Comparison of ENCODE assay signal across 10 cellular contexts in genomic region chr10:104308439-104308903, GRCh38. TPM values are rescaled to one million over a fixed set of nuclear protein-coding genes. Genes with fewer than 3 reads are reported as not detected.
A peak's percentile ranks its signal among the peaks of the same experiment; 100 is the strongest.
DNase-seq lines count a peak whose midpoint lies in the region; ATAC-seq and TF ChIP-seq lines count a peak whose summit lies in the region.
"Had no signal": no experiment of that assay in that cellular context is flagged by ENCODE, and none has a peak within 500 bp of the region (broad histone marks: within the 10 kb centered on the region; RNA-seq: fewer than 3 reads in every experiment).

No MANE protein-coding gene starts in this region.

- H3K9ac ChIP-seq in mammary epithelial cell (ENCODE audit: insufficient read depth, low read length), result no peak overlapping the region

- H3K79me2 ChIP-seq in mammary epithelial cell (ENCODE audit: insufficient read depth, low read length), result peaks cover 20% of the 10 kb centered on the region

- WGBS in mammary epithelial cell (ENCODE audit: low coverage, missing lambda C conversion rate), result 65% methylated on average over 4 of the region's 4 CpGs

- peak; percentile 46 for DNase-seq in activated CD4-positive, alpha-beta T cell treated with anti-CD3 and anti-CD28 coated beads for 48 hours
- no peak for DNase-seq in activated CD4-positive, alpha-beta T cell treated with anti-CD3 and anti-CD28 coated beads, Interleukin-2, amount 50 U/mL, for 1 hour
- DNase-seq in natural killer cell treated with Interleukin-12 subunit alpha and Interleukin-12 subunit beta and Interleukin-15 and Interleukin-18, amount 100 ng/mL, for 72 hours (ENCODE audit: low spot score), result no peak
- DNase-seq in NCI-H2171 treated with DMSO at 0.1 percent for 48 hours (lab: John Stamatoyannopoulos, UW), result no peak
- DNase-seq in EL, result no peak
- DNase-seq in mammary epithelial cell, result no peak
- DNase-seq: anterior cingulate cortex, kidney had no signal

- no peak overlapping the region for H2AFZ ChIP-seq in mammary epithelial cell (ENCODE audit: low read depth, low read length)

- CTCF ChIA-PET in mammary epithelial cell (lab: Charles Lee; ENCODE audit: low non-redundant PET), result interaction anchor here (0.5 kb wide), 1 partner anchor 600 kb away, joined by 4 read pairs; no protein-coding TSS in a partner anchor

- H3K9me3 ChIP-seq in mammary epithelial cell (replicated peaks; ENCODE audit: insufficient read depth, low read length), result no peaks in the 10 kb centered on the region

- peak overlapping the region; percentile 2 to 66 for H3K27ac Mint-ChIP-seq in natural killer cell treated with Interleukin-12 subunit alpha and Interleukin-12 subunit beta and Interleukin-15 and Interleukin-18, amount 100 ng/mL, for 72 hours

- H3K4me1 Mint-ChIP-seq in natural killer cell treated with Interleukin-12 subunit alpha and Interleukin-12 subunit beta and Interleukin-15 and Interleukin-18, amount 100 ng/mL, for 72 hours (ENCODE audit: low read depth in 2 of 2), result peaks cover 69 to 74% of the 10 kb centered on the region in 2 donors

- no peak overlapping the region for H3K27ac ChIP-seq in mammary epithelial cell (ENCODE audit: insufficient read depth, low read depth, low read length)

- dilution Hi-C loops in mammary epithelial cell (cut with HindIII; ENCODE audit: low sequenced_read_pairs), result no loop called here

- in situ Hi-C loops in mammary epithelial cell (cut with MboI; ENCODE audit: low sequenced_read_pairs in 2 of 2), result no loop called here

- intact Hi-C loops in mammary epithelial cell (cut with micrococcal nuclease), result no loop called here

- H4K20me1 ChIP-seq in mammary epithelial cell (ENCODE audit: insufficient read depth, low read length), result no peaks in the 10 kb centered on the region

- TF ChIP-seq CTCF in mammary epithelial cell (conservative IDR thresholded peaks at IDR 0.05 in 1 of 2, IDR thresholded peaks at IDR 0.05 in 1 of 2; ENCODE audit: extremely low read depth in 1 of 2, insufficient read depth in 1 of 2, low read depth in 1 of 2, low read length in 2 of 2), result no peak

- no peaks in the 10 kb centered on the region for H3K9me3 Mint-ChIP-seq in natural killer cell treated with Interleukin-12 subunit alpha and Interleukin-12 subunit beta and Interleukin-15 and Interleukin-18, amount 100 ng/mL, for 72 hours

- H3K4me2 ChIP-seq in mammary epithelial cell (ENCODE audit: insufficient read depth, low read depth, low read length), result no peak overlapping the region

- H3K27me3 ChIP-seq in mammary epithelial cell (ENCODE audit: insufficient read depth, low read length), result no peaks in the 10 kb centered on the region

- BruUV-seq in mammary epithelial cell (replicated peaks; lab: Mats Ljungman, UMichigan), result no TSS peak

- H3K36me3 ChIP-seq in mammary epithelial cell (ENCODE audit: insufficient read depth, low read length), result peaks cover 13% of the 10 kb centered on the region

- H3K4me3 Mint-ChIP-seq in natural killer cell treated with Interleukin-12 subunit alpha and Interleukin-12 subunit beta and Interleukin-15 and Interleukin-18, amount 100 ng/mL, for 72 hours, result peak overlapping the region; percentile 24

- H3K27me3 Mint-ChIP-seq in natural killer cell treated with Interleukin-12 subunit alpha and Interleukin-12 subunit beta and Interleukin-15 and Interleukin-18, amount 100 ng/mL, for 72 hours, result no peaks in the 10 kb centered on the region

- no peak overlapping the region for H3K4me3 ChIP-seq in mammary epithelial cell (replicated peaks in 1 of 3; ENCODE audit: insufficient read depth in 1 of 3, low read depth in 2 of 3, low read length in 3 of 3)

- ATAC-seq in GM21619 (IDR thresholded peaks at IDR 0.05; ENCODE audit: unreplicated experiment) (peak; percentile 76), HG03571 (IDR thresholded peaks at IDR 0.05; ENCODE audit: unreplicated experiment) (peak; percentile 77)
- peak in 1 of 2 donors; percentile 31 for ATAC-seq in natural killer cell treated with Interleukin-12 subunit alpha and Interleukin-12 subunit beta and Interleukin-15 and Interleukin-18, amount 100 ng/mL, for 72 hours

- peaks cover under 1% of the 10 kb centered on the region for H3K36me3 Mint-ChIP-seq in natural killer cell treated with Interleukin-12 subunit alpha and Interleukin-12 subunit beta and Interleukin-15 and Interleukin-18, amount 100 ng/mL, for 72 hours

- peaks cover 15% of the 10 kb centered on the region for H3K4me1 ChIP-seq in mammary epithelial cell (ENCODE audit: insufficient read depth, low read length)

RNA-seq across cellular contexts. Expression of gene ITPRIP, which starts 29.8 kb away (rescaled TPM):
- 10 to 100 TPM; 42.1 to 63.0 TPM for total RNA-seq in natural killer cell treated with Interleukin-12 subunit alpha and Interleukin-12 subunit beta and Interleukin-15 and Interleukin-18, amount 100 ng/mL, for 72 hours
- 10 to 100 TPM; 21.5 to 37.2 TPM for total RNA-seq in mammary epithelial cell
- polyA plus RNA-seq in mammary epithelial cell, result 14.4 TPM
- 24.0 TPM for polyA minus RNA-seq in mammary epithelial cell

RNA-seq across cellular contexts. Expression of gene GSTO2, which starts 39.5 kb away (rescaled TPM):
- total RNA-seq in natural killer cell treated with Interleukin-12 subunit alpha and Interleukin-12 subunit beta and Interleukin-15 and Interleukin-18, amount 100 ng/mL, for 72 hours, result under 1 TPM; 0.53 to 0.93 TPM
- total RNA-seq in mammary epithelial cell, result 10 to 100 TPM; 16.2 to 26.8 TPM
- polyA plus RNA-seq in mammary epithelial cell, result 43.3 TPM
- polyA minus RNA-seq in mammary epithelial cell, result 56.6 TPM

RNA-seq across cellular contexts. Expression of gene CFAP58, which starts 45.2 kb away (rescaled TPM):
- total RNA-seq in natural killer cell treated with Interleukin-12 subunit alpha and Interleukin-12 subunit beta and Interleukin-15 and Interleukin-18, amount 100 ng/mL, for 72 hours, result under 1 TPM; 0.38 to 0.67 TPM
- 1 to 10 TPM in 1 of 2 donors, under 1 TPM in 1; 0.17 to 1.0 TPM for total RNA-seq in mammary epithelial cell
- 0.23 TPM for polyA plus RNA-seq in mammary epithelial cell
- not detected for polyA minus RNA-seq in mammary epithelial cell

RNA-seq across cellular contexts. Expression of gene GSTO1, which starts 53.8 kb away (rescaled TPM):
- 100 to 1,000 TPM; 101 to 111 TPM for total RNA-seq in natural killer cell treated with Interleukin-12 subunit alpha and Interleukin-12 subunit beta and Interleukin-15 and Interleukin-18, amount 100 ng/mL, for 72 hours
- 100 to 1,000 TPM; 203 to 205 TPM for total RNA-seq in mammary epithelial cell
- polyA plus RNA-seq in mammary epithelial cell, result 209 TPM
- 82.4 TPM for polyA minus RNA-seq in mammary epithelial cell

Comparison
In these comparisons a context has a peak if more than half of its experiments do, and no peak if none do; other contexts are left out.
1. RNA of gene GSTO2, which starts 39.5 kb away (total RNA-seq): 16.2 to 26.8 TPM in mammary epithelial cell; 0.53 to 0.93 TPM in natural killer cell treated with Interleukin-12 subunit alpha and Interleukin-12 subunit beta and Interleukin-15 and Interleukin-18, amount 100 ng/mL, for 72 hours; every median in the first group is over 4 times any median in the second.